Comparison of ENCODE assay signal across 11 cellular contexts in the genomic region with DNA sequence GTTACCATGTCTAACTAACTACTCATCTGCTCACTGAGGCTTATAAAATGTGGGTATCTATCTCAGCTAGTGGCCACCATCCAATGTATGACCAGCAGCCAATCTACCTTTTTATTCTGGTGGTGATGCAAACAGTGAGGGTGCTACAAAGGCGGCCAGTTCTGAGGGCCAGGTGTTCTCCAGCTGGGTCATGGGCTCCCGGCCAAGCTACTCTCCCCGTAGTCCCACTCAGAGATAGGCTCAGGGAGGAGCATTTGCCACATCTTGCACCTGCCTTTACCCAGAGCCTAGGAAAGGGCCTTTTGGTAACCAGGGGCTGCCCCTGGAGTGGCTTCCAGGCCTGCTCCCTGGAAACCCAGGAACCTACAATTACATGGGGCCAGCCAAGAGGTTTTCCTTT. TPM values are rescaled to one million over a fixed set of nuclear protein-coding genes. Genes with fewer than 3 reads are reported as not detected.
A peak's percentile ranks its signal among the peaks of the same experiment; 100 is the strongest.
DNase-seq lines count a peak whose midpoint lies in the region; ATAC-seq and TF ChIP-seq lines count a peak whose summit lies in the region.
"Had no signal": no experiment of that assay in that cellular context is flagged by ENCODE, and none has a peak within 500 bp of the region (broad histone marks: within the 10 kb centered on the region; RNA-seq: fewer than 3 reads in every experiment).

No MANE protein-coding gene starts in this region.

- no peak for ATAC-seq in Right ventricle myocardium inferior

- H3K9me3 ChIP-seq in sigmoid colon, result no peaks in the 10 kb centered on the region
- H3K9me3 ChIP-seq: upper lobe of right lung had no signal

- intact Hi-C loops in cardiac septum (cut with DNase I), result loop anchor here (1.0 to 5.0 kb wide), 3 partner anchors 62 to 107 kb away; partner anchors contain the start of gene HBEGF
- intact Hi-C loops in Right ventricle myocardium inferior (cut with DNase I), result loop anchor here (1.0 to 5.0 kb wide), 3 partner anchors 58 to 102 kb away; partner anchors contain the start of genes CYSTM1, HBEGF and PFDN1
- intact Hi-C loops in sigmoid colon (cut with DNase I), result loop anchor here (1.0 to 10.0 kb wide), 7 partner anchors 59 to 461 kb away; partner anchors contain the start of genes CYSTM1, HBEGF, PFDN1 and SRA1

- H3K4me1 ChIP-seq in sigmoid colon, result peaks cover 0 to 93% (median 81%) of the 10 kb centered on the region in 4 donors

- no peak for TF ChIP-seq POLR2A in sigmoid colon (IDR thresholded peaks at IDR 0.05)

- H3K27me3 ChIP-seq in sigmoid colon, result no peaks in the 10 kb centered on the region
- H3K27me3 ChIP-seq: upper lobe of right lung had no signal

- H3K4me3 ChIP-seq in sigmoid colon, result no peak overlapping the region
- H3K4me3 ChIP-seq: upper lobe of right lung had no signal

- H3K27ac ChIP-seq in sigmoid colon, result peak overlapping the region in 3 of 4 donors; percentile 77 to 91 (median 82)
- H3K27ac ChIP-seq: epithelial cell of prostate, upper lobe of right lung had no signal

- DNase-seq in cardiac septum (ENCODE audit: low spot score), result peak; percentile 41
- DNase-seq in Right ventricle myocardium inferior (ENCODE audit: missing footprints), result no peak
- DNase-seq in NCI-H2081 (lab: John Stamatoyannopoulos, UW), result peak; percentile 77 to 93
- DNase-seq in RPMI8226, result peak; percentile 47
- peak; percentile 70 for DNase-seq in sigmoid colon
- DNase-seq in SIG-M5 treated with dmso at 0.1 percent for 504 hours (lab: John Stamatoyannopoulos, UW; ENCODE audit: unreplicated experiment), result no peak
- no peak for DNase-seq in mesenteric fat pad (ENCODE audit: low spot score)
- DNase-seq in GF-D8 (lab: John Stamatoyannopoulos, UW), result no peak
- DNase-seq: cortex of kidney had no signal

- no peak for TF ChIP-seq EP300 in sigmoid colon (IDR thresholded peaks at IDR 0.05)

- no peak for TF ChIP-seq CTCF in sigmoid colon (IDR thresholded peaks at IDR 0.05)

- WGBS in sigmoid colon, 2 donors, result 24 to 70% methylated on average over 3 of the region's 3 CpGs

- H3K36me3 ChIP-seq in sigmoid colon, result peaks cover 0 to 8% (median 0%) of the 10 kb centered on the region in 4 donors

RNA-seq across cellular contexts. Expression of gene PFDN1, which starts 59.0 kb away (rescaled TPM):
- total RNA-seq in cardiac septum, result 71.7 TPM
- total RNA-seq in Right ventricle myocardium inferior, result 80.6 TPM
- 100 to 1,000 TPM in 3 of 4 donors, 10 to 100 TPM in 1; 88.2 to 159 (median 123) TPM for total RNA-seq in sigmoid colon
- 10 to 100 TPM; 61.8 to 85.9 (median 78.4) TPM for polyA plus RNA-seq in sigmoid colon
- total RNA-seq in mesenteric fat pad, result 49.8 TPM

Comparison
In these comparisons a context has a peak if more than half of its experiments do, and no peak if none do; other contexts are left out.
1. DNase-seq: peak in cardiac septum (single experiment), NCI-H2081 (2 of 2), RPMI8226 (single experiment) and sigmoid colon (single experiment); none in Right ventricle myocardium inferior (single experiment), SIG-M5 treated with dmso at 0.1 percent for 504 hours (single experiment), mesenteric fat pad (single experiment) and GF-D8 (single experiment).